ENCODE assay signal across 13 cellular contexts in genomic region chr4:173448103-173448502, GRCh38. TPM values are rescaled to one million over a fixed set of nuclear protein-coding genes. Genes with fewer than 3 reads are reported as not detected.
DNase-seq lines count a peak whose midpoint lies in the region; ATAC-seq and TF ChIP-seq lines count a peak whose summit lies in the region.
"Had no signal": no experiment of that assay in that cellular context is flagged by ENCODE, and none has a peak within 500 bp of the region (broad histone marks: within the 10 kb centered on the region; RNA-seq: fewer than 3 reads in every experiment).

No MANE protein-coding gene starts in this region.

- CTCF ChIA-PET in BJ (lab: Yijun Ruan, JAX): no interaction called here
- CTCF ChIA-PET in activated naive CD4-positive, alpha-beta T cell treated with anti-CD3 and anti-CD28 coated beads, Interleukin-2, amount 10 ng/mL, durations not matched to agents 7 days and 5 days (lab: Charles Lee): interaction anchor here (1.4 kb wide), 1 partner anchor 26 kb away, joined by 3 read pairs; no protein-coding TSS in a partner anchor
- CTCF ChIA-PET in Calu3 (lab: Charles Lee): no interaction called here

- no peak overlapping the region for H3K4me3 Mint-ChIP-seq in activated naive CD4-positive, alpha-beta T cell treated with anti-CD3 and anti-CD28 coated beads, Interleukin-2, amount 10 ng/mL, durations not matched to agents 7 days and 5 days
- H3K4me3 Mint-ChIP-seq in Calu3 (ENCODE audit: low read depth, unreplicated experiment): no peak overlapping the region
- H3K4me3 Mint-ChIP-seq: CD4-positive, CD25-positive, alpha-beta regulatory T cell had no signal

- peak; percentile 19 for DNase-seq in BJ (ENCODE audit: low read depth)
- peak; percentile 78 for DNase-seq in NCI-H2029 (lab: John Stamatoyannopoulos, UW)
- peak in 2 of 4 donors; percentile 13 to 22 for DNase-seq in body of pancreas
- peak; percentile 27 for DNase-seq in mucosa of gallbladder (ENCODE audit: low spot score)
- no peak for DNase-seq in activated naive CD4-positive, alpha-beta T cell treated with anti-CD3 and anti-CD28 coated beads, Interleukin-2, amount 10 ng/mL, durations not matched to agents 7 days and 5 days
- no peak for DNase-seq in Calu3
- DNase-seq: CD4-positive, CD25-positive, alpha-beta regulatory T cell; effector CD8-positive, alpha-beta T cell; left lung had no signal

- H3K27me3 ChIP-seq in BJ (ENCODE audit: control insufficient read depth, insufficient read depth, low read length): peaks cover 2% of the 10 kb centered on the region; the same call in 1 of the 2 replicates
- H3K27me3 ChIP-seq in body of pancreas: no peaks in the 10 kb centered on the region
- H3K27me3 ChIP-seq: left lung, uterus had no signal

- ATAC-seq in body of pancreas (peak; percentile 9), GM18858 (IDR thresholded peaks at IDR 0.05; ENCODE audit: unreplicated experiment) (no peak), GM19351 (IDR thresholded peaks at IDR 0.05; ENCODE audit: unreplicated experiment) (no peak)
- ATAC-seq: left lung had no signal

- H3K4me1 ChIP-seq in body of pancreas: peaks cover 20% of the 10 kb centered on the region
- H3K4me1 ChIP-seq: left lung had no signal

- 79 to 96% methylated on average over 2 of the region's 2 CpGs for WGBS in body of pancreas, 2 donors

- no peaks in the 10 kb centered on the region for H3K9me3 ChIP-seq in body of pancreas
- H3K9me3 ChIP-seq: left lung, uterus had no signal

- no TSS peak for BruUV-seq in Calu3 (replicated peaks; lab: Mats Ljungman, UMichigan)

- H3K36me3 ChIP-seq in BJ (ENCODE audit: control insufficient read depth, insufficient read depth, low read length) (no peaks in the 10 kb centered on the region), body of pancreas (replicated peaks in 1 of 2; ENCODE audit: insufficient read depth in 1 of 2, low read depth in 2 of 2) (no peaks in the 10 kb centered on the region)
- H3K36me3 ChIP-seq: left lung, uterus had no signal

- no peak for TF ChIP-seq POLR2A in body of pancreas (IDR thresholded peaks at IDR 0.05)

- H3K27ac Mint-ChIP-seq in activated naive CD4-positive, alpha-beta T cell treated with anti-CD3 and anti-CD28 coated beads, Interleukin-2, amount 10 ng/mL, durations not matched to agents 7 days and 5 days: no peak overlapping the region
- no peak overlapping the region for H3K27ac Mint-ChIP-seq in Calu3 (ENCODE audit: unreplicated experiment)
- H3K27ac Mint-ChIP-seq: CD4-positive, CD25-positive, alpha-beta regulatory T cell had no signal

- H3K36me3 Mint-ChIP-seq in activated naive CD4-positive, alpha-beta T cell treated with anti-CD3 and anti-CD28 coated beads, Interleukin-2, amount 10 ng/mL, durations not matched to agents 7 days and 5 days: no peaks in the 10 kb centered on the region
- no peaks in the 10 kb centered on the region for H3K36me3 Mint-ChIP-seq in Calu3 (ENCODE audit: insufficient read depth, unreplicated experiment)

- no peak overlapping the region for H3K27ac ChIP-seq in body of pancreas
- H3K27ac ChIP-seq: KMS-11, left lung had no signal

- H3K9me3 Mint-ChIP-seq in activated naive CD4-positive, alpha-beta T cell treated with anti-CD3 and anti-CD28 coated beads, Interleukin-2, amount 10 ng/mL, durations not matched to agents 7 days and 5 days: no peaks in the 10 kb centered on the region
- H3K9me3 Mint-ChIP-seq in Calu3 (ENCODE audit: low read depth, unreplicated experiment): no peaks in the 10 kb centered on the region

- H3K4me3 ChIP-seq in BJ (ENCODE audit: low read depth, low read length) (no peak overlapping the region), body of pancreas (no peak overlapping the region)
- H3K4me3 ChIP-seq: left lung, uterus had no signal

- no peak for TF ChIP-seq CTCF in BJ (IDR thresholded peaks at IDR 0.05; ENCODE audit: insufficient read depth, low read depth, low read length)
- TF ChIP-seq CTCF in body of pancreas (IDR thresholded peaks at IDR 0.05): no peak
- TF ChIP-seq CTCF in Calu3 (IDR thresholded peaks at IDR 0.05; ENCODE audit: unreplicated experiment): no peak

- no peaks in the 10 kb centered on the region for H3K27me3 Mint-ChIP-seq in activated naive CD4-positive, alpha-beta T cell treated with anti-CD3 and anti-CD28 coated beads, Interleukin-2, amount 10 ng/mL, durations not matched to agents 7 days and 5 days
- no peaks in the 10 kb centered on the region for H3K27me3 Mint-ChIP-seq in Calu3 (ENCODE audit: unreplicated experiment)
- H3K27me3 Mint-ChIP-seq: CD4-positive, CD25-positive, alpha-beta regulatory T cell had no signal

- intact Hi-C loops in body of pancreas (cut with DNase I): no loop called here
- intact Hi-C loops in Calu3 (cut with micrococcal nuclease; ENCODE audit: unreplicated experiment): no loop called here

- POLR2A ChIA-PET in BJ (lab: Charles Lee): no interaction called here

- H3K4me1 Mint-ChIP-seq in activated naive CD4-positive, alpha-beta T cell treated with anti-CD3 and anti-CD28 coated beads, Interleukin-2, amount 10 ng/mL, durations not matched to agents 7 days and 5 days: no peaks in the 10 kb centered on the region
- H3K4me1 Mint-ChIP-seq in Calu3 (ENCODE audit: low read depth, unreplicated experiment): no peaks in the 10 kb centered on the region
- H3K4me1 Mint-ChIP-seq: CD4-positive, CD25-positive, alpha-beta regulatory T cell had no signal

RNA-seq across cellular contexts. Expression of gene SCRG1, which starts 49.2 kb away (rescaled TPM):
- 0.47 and 0.56 TPM in 2 replicates for polyA plus RNA-seq in BJ (2011; rRNA removed)
- polyA minus RNA-seq in BJ (2011; rRNA and poly(A)+ RNA removed): 0.05 and 0.15 TPM in 2 replicates
- total RNA-seq in body of pancreas (not detected), mucosa of gallbladder (8.4 TPM), Calu3 (2022) (not detected in 2 replicates)
- total RNA-seq: CD4-positive, CD25-positive, alpha-beta regulatory T cell had no signal

Comparison
In these comparisons a context has a peak if more than half of its experiments do, and no peak if none do; other contexts are left out.
1. DNase-seq: peak in BJ (single experiment), NCI-H2029 (single experiment) and mucosa of gallbladder (single experiment); none in activated naive CD4-positive, alpha-beta T cell treated with anti-CD3 and anti-CD28 coated beads, Interleukin-2, amount 10 ng/mL, durations not matched to agents 7 days and 5 days (single experiment) and Calu3 (single experiment).